In genomic region chr19:47589824-47590223, GRCh38 we compare ENCODE assay signal across 27 cellular contexts. TPM values are rescaled to one million over a fixed set of nuclear protein-coding genes. Genes with fewer than 3 reads are reported as not detected.
"Had no signal": no experiment of that assay in that cellular context is flagged by ENCODE, and none has a peak within 500 bp of the region (broad histone marks: within the 10 kb centered on the region; RNA-seq: fewer than 3 reads in every experiment).

No MANE protein-coding gene starts in this region.

- H3K4me3 Mint-ChIP-seq: activated B cell treated with CpG ODN at 0.5 μM for 24 hours; activated CD4-positive, alpha-beta T cell treated with anti-CD3 and anti-CD28 coated beads, Interleukin-2, amount 10 ng/mL, durations not matched to agents 24 days and 14 days; activated naive CD4-positive, alpha-beta T cell treated with anti-CD3 and anti-CD28 coated beads, Interleukin-2, amount 10 ng/mL, durations not matched to agents 7 days and 5 days; activated naive CD8-positive, alpha-beta T cell treated with anti-CD3 and anti-CD28 coated beads, Interleukin-2, amount 10 ng/mL, durations not matched to agents 7 days and 5 days; activated T-helper 17 cell treated with anti-CD3 and anti-CD28 coated beads, Interleukin-2, amount 50 U/mL, for 72 hours; T-helper 17 cell had no signal

- H3K4me1 Mint-ChIP-seq: activated B cell treated with CpG ODN at 0.5 μM for 24 hours; activated CD4-positive, alpha-beta T cell treated with anti-CD3 and anti-CD28 coated beads, Interleukin-2, amount 10 ng/mL, durations not matched to agents 24 days and 14 days; activated naive CD4-positive, alpha-beta T cell treated with anti-CD3 and anti-CD28 coated beads, Interleukin-2, amount 10 ng/mL, durations not matched to agents 7 days and 5 days; activated naive CD8-positive, alpha-beta T cell treated with anti-CD3 and anti-CD28 coated beads, Interleukin-2, amount 10 ng/mL, durations not matched to agents 7 days and 5 days; activated T-helper 17 cell treated with anti-CD3 and anti-CD28 coated beads, Interleukin-2, amount 50 U/mL, for 72 hours; T-helper 17 cell had no signal

- H3K27me3 Mint-ChIP-seq: activated T-helper 17 cell treated with anti-CD3 and anti-CD28 coated beads, Interleukin-2, amount 50 U/mL, for 72 hours; T-helper 17 cell had no signal

- H3K27ac ChIP-seq: adrenal gland, Peyer's patch had no signal

- ATAC-seq: activated T-helper 17 cell treated with anti-CD3 and anti-CD28 coated beads, Interleukin-2, amount 50 U/mL, for 72 hours; T-helper 17 cell had no signal

- H3K36me3 ChIP-seq: adrenal gland, Peyer's patch had no signal

- DNase-seq: activated B cell treated with CpG ODN at 0.5 μM for 24 hours; activated CD4-positive, alpha-beta T cell treated with anti-CD3 and anti-CD28 coated beads for 1 hour; activated CD4-positive, alpha-beta T cell treated with anti-CD3 and anti-CD28 coated beads, Interleukin-2, amount 10 ng/mL, durations not matched to agents 24 days and 14 days; activated CD4-positive, alpha-beta T cell treated with anti-CD3 and anti-CD28 coated beads, Interleukin-2, amount 50 U/mL, for 48 hours; activated CD8-positive, alpha-beta memory T cell treated with anti-CD3 and anti-CD28 coated beads for 24 hours; activated gamma-delta T cell; activated naive CD4-positive, alpha-beta T cell treated with anti-CD3 and anti-CD28 coated beads, Interleukin-2, amount 10 ng/mL, durations not matched to agents 7 days and 5 days; activated naive CD8-positive, alpha-beta T cell treated with anti-CD3 and anti-CD28 coated beads, Interleukin-2, amount 10 ng/mL, durations not matched to agents 7 days and 5 days; activated T-cell treated with anti-CD3 and anti-CD28 coated beads for 4 hours; activated T-cell treated with anti-CD3 and anti-CD28 coated beads, Interleukin-2, amount 50 U/mL, for 48 hours; adrenal gland; anterior cingulate cortex; Kasumi-1; KBM-7; NCI-H1105 treated with DMSO at 0.1 percent for 48 hours; NCI-H1436 treated with DMSO at 0.1 percent for 48 hours; NCI-H187; NCI-H2081; NCI-H510A treated with DMSO at 0.1 percent for 48 hours; NCI-H69; NK-92 treated with Interleukin-12 subunit alpha and Interleukin-12 subunit beta, amount 100 ng/mL, for 24 hours; OCI-M1; Peyer's patch; SHP77 treated with DMSO at 0.1 percent for 48 hours; T-helper 17 cell; T-helper 9 cell had no signal

- H3K4me3 ChIP-seq: adrenal gland, Peyer's patch had no signal

- H3K27me3 ChIP-seq: adrenal gland, Peyer's patch had no signal

- H3K27ac Mint-ChIP-seq: activated B cell treated with CpG ODN at 0.5 μM for 24 hours; activated CD4-positive, alpha-beta T cell treated with anti-CD3 and anti-CD28 coated beads, Interleukin-2, amount 10 ng/mL, durations not matched to agents 24 days and 14 days; activated naive CD4-positive, alpha-beta T cell treated with anti-CD3 and anti-CD28 coated beads, Interleukin-2, amount 10 ng/mL, durations not matched to agents 7 days and 5 days; activated naive CD8-positive, alpha-beta T cell treated with anti-CD3 and anti-CD28 coated beads, Interleukin-2, amount 10 ng/mL, durations not matched to agents 7 days and 5 days; activated T-helper 17 cell treated with anti-CD3 and anti-CD28 coated beads, Interleukin-2, amount 50 U/mL, for 72 hours; T-helper 17 cell had no signal

- H3K9me3 Mint-ChIP-seq: activated CD4-positive, alpha-beta T cell treated with anti-CD3 and anti-CD28 coated beads, Interleukin-2, amount 10 ng/mL, durations not matched to agents 24 days and 14 days had no signal

- H3K4me1 ChIP-seq: adrenal gland, Peyer's patch had no signal

- H3K9me3 ChIP-seq: adrenal gland had no signal

RNA-seq across cellular contexts. Expression of gene ZNF541, which starts 16.9 kb away (rescaled TPM):
- total RNA-seq: activated B cell treated with CpG ODN at 0.5 μM for 24 hours; activated CD4-positive, alpha-beta T cell treated with anti-CD3 and anti-CD28 coated beads, Interleukin-2, amount 10 ng/mL, durations not matched to agents 24 days and 14 days; Peyer's patch had no signal
